In genomic region chr9:93963969-93964368, GRCh38 we compare ENCODE assay signal across 17 cellular contexts. TPM values are rescaled to one million over a fixed set of nuclear protein-coding genes. Genes with fewer than 3 reads are reported as not detected.
DNase-seq lines count a peak whose midpoint lies in the region; ATAC-seq, FAIRE-seq and TF ChIP-seq lines count a peak whose summit lies in the region.
"Had no signal": no experiment of that assay in that cellular context is flagged by ENCODE, and none has a peak within 500 bp of the region (broad histone marks: within the 10 kb centered on the region; RNA-seq: fewer than 3 reads in every experiment).

No MANE protein-coding gene starts in this region.

- no peak for TF ChIP-seq EP300 in sigmoid colon (IDR thresholded peaks at IDR 0.05)

- no peak for TF ChIP-seq POLR2A in H54 (IDR thresholded peaks at IDR 0.05; ENCODE audit: low read depth, low read length)
- no peak for TF ChIP-seq POLR2A in sigmoid colon (IDR thresholded peaks at IDR 0.05)

- no peaks in the 10 kb centered on the region for H3K36me3 ChIP-seq in sigmoid colon
- no peaks in the 10 kb centered on the region for H3K36me3 ChIP-seq in small intestine (ENCODE audit: control insufficient read depth in 2 of 2, insufficient read depth in 2 of 2, low read length in 2 of 2)

- no peak overlapping the region for H3K27ac ChIP-seq in coronary artery
- no peak overlapping the region for H3K27ac ChIP-seq in sigmoid colon
- H3K27ac ChIP-seq in small intestine (ENCODE audit: low read depth in 1 of 2, low read length in 1 of 2) = no peak overlapping the region

- no peak overlapping the region for H3K4me3 ChIP-seq in coronary artery
- no peak overlapping the region for H3K4me3 ChIP-seq in sigmoid colon
- no peak overlapping the region for H3K4me3 ChIP-seq in small intestine (ENCODE audit: low read depth in 1 of 2, low read length in 2 of 2)

- DNase-seq in activated CD8-positive, alpha-beta memory T cell treated with anti-CD3 and anti-CD28 coated beads for 24 hours = peak; percentile 42
- no peak for DNase-seq in activated CD8-positive, alpha-beta memory T cell treated with anti-CD3 and anti-CD28 coated beads, Interleukin-2, amount 50 U/mL, for 48 hours
- DNase-seq in H54 (ENCODE audit: insufficient read length, low spot score) (peak; percentile 39), coronary artery (ENCODE audit: low spot score) (peak; percentile 31), sigmoid colon (peak; percentile 40), small intestine (no peak)
- DNase-seq: COR-L47, Kasumi-1, NCI-H1694 treated with DMSO at 0.1 percent for 48 hours, NCI-H446, NCI-H748 treated with DMSO at 0.1 percent for 48 hours, PC-3 had no signal

- peaks cover 25 to 39% (median 35%) of the 10 kb centered on the region in 3 donors for H3K27me3 ChIP-seq in sigmoid colon
- H3K27me3 ChIP-seq in small intestine (ENCODE audit: control insufficient read depth in 2 of 2, insufficient read depth in 2 of 2, low read length in 2 of 2) = peaks cover 6 to 10% of the 10 kb centered on the region in 2 donors

- FAIRE-seq in H54 (lab: Jason Lieb, UNC) (no peak), small intestine (lab: Jason Lieb, UNC) (no peak)
- FAIRE-seq: A204.1, GM18507 had no signal

- no peak for TF ChIP-seq CTCF in coronary artery (IDR thresholded peaks at IDR 0.05)
- no peak for TF ChIP-seq CTCF in sigmoid colon (IDR thresholded peaks at IDR 0.05)

- 66 to 74% methylated on average over 8 of the region's 8 CpGs for WGBS in sigmoid colon, 2 donors
- WGBS in small intestine, 3 donors = 57 to 66% (median 57%) methylated on average over 8 of the region's 8 CpGs

- H3K9me3 ChIP-seq in sigmoid colon (no peaks in the 10 kb centered on the region), small intestine (ENCODE audit: control insufficient read depth, low read depth) (no peaks in the 10 kb centered on the region)

- no peak for ATAC-seq in HG02623 (IDR thresholded peaks at IDR 0.05; ENCODE audit: unreplicated experiment)
- no peak for ATAC-seq in HG03097 (IDR thresholded peaks at IDR 0.05; ENCODE audit: low FRiP score, unreplicated experiment)
- ATAC-seq: PC-3 had no signal

- H3K4me1 ChIP-seq in sigmoid colon (peaks cover 0 to 27% (median 21%) of the 10 kb centered on the region in 4 donors), small intestine (ENCODE audit: control insufficient read depth in 2 of 2, insufficient read depth in 1 of 2, low read depth in 1 of 2, low read length in 1 of 2) (no peaks in the 10 kb centered on the region)

- intact Hi-C loops in sigmoid colon (cut with DNase I) = loop anchor here (1.0 kb wide), 1 partner anchor 282 kb away; no protein-coding TSS in a partner anchor

RNA-seq across cellular contexts. Expression of gene BARX1, which starts 8.8 kb away (rescaled TPM):
- not detected for total RNA-seq in sigmoid colon
- under 1 TPM in 1 of 3 donors, not detected in 2; 0.23 TPM for polyA plus RNA-seq in sigmoid colon
- under 1 TPM in 1 of 3 donors, not detected in 2; 0.39 TPM for polyA plus RNA-seq in small intestine
- total RNA-seq: PC-3 had no signal
- polyA plus RNA-seq: CD14-positive monocyte had no signal

Comparison
In these comparisons a context has a peak if more than half of its experiments do, and no peak if none do; other contexts are left out.
1. DNase-seq: peak in activated CD8-positive, alpha-beta memory T cell treated with anti-CD3 and anti-CD28 coated beads for 24 hours (single experiment), H54 (single experiment), coronary artery (single experiment) and sigmoid colon (single experiment); none in activated CD8-positive, alpha-beta memory T cell treated with anti-CD3 and anti-CD28 coated beads, Interleukin-2, amount 50 U/mL, for 48 hours (single experiment) and small intestine (single experiment).